In genomic region chr2:239400000-239400831, GRCh38 we compare ENCODE assay signal across 8 cellular contexts. TPM values are rescaled to one million over a fixed set of nuclear protein-coding genes. Genes with fewer than 3 reads are reported as not detected.
A peak's percentile ranks its signal among the peaks of the same experiment; 100 is the strongest.
DNase-seq lines count a peak whose midpoint lies in the region; ATAC-seq and TF ChIP-seq lines count a peak whose summit lies in the region.

No MANE protein-coding gene starts in this region.

- H3K27ac Mint-ChIP-seq in HFFc6 (peak overlapping the region; percentile 99), WTC11 (no peak overlapping the region), progenitor cell of endocrine pancreas (peak overlapping the region; percentile 93)

- H3K36me3 Mint-ChIP-seq in HFFc6 (ENCODE audit: low read depth) (peaks cover 12% of the 10 kb centered on the region), WTC11 (no peaks in the 10 kb centered on the region), progenitor cell of endocrine pancreas (ENCODE audit: insufficient read depth) (no peaks in the 10 kb centered on the region)

- DNase-seq in DMS53 treated with DMSO at 0.1 percent for 48 hours (lab: John Stamatoyannopoulos, UW; ENCODE audit: unreplicated experiment) (peak; percentile 25), HFFc6 (no peak), WTC11 (ENCODE audit: low spot score) (no peak), fibroblast of pulmonary artery (ENCODE audit: low read depth) (peak; percentile 15), progenitor cell of endocrine pancreas (ENCODE audit: low spot score, unreplicated experiment) (no peak), G401 (ENCODE audit: low spot score) (no peak)

- POLR2A ChIA-PET in WTC11 (lab: Charles Lee) = interaction anchor here (1.0 to 1.2 kb wide), 4 partner anchors 8 to 109 kb away, joined by 3 to 7 read pairs (median 5); no protein-coding TSS in a partner anchor

- H3K4me3 Mint-ChIP-seq in HFFc6 = peak overlapping the region; percentile 92
- H3K4me3 Mint-ChIP-seq in WTC11 = peak overlapping the region; percentile 80
- H3K4me3 Mint-ChIP-seq in progenitor cell of endocrine pancreas (ENCODE audit: low read depth) = peak overlapping the region; percentile 89

- H3K4me1 Mint-ChIP-seq in HFFc6 (ENCODE audit: low read depth) (peaks cover 29% of the 10 kb centered on the region), WTC11 (peaks cover 33% of the 10 kb centered on the region), progenitor cell of endocrine pancreas (ENCODE audit: low read depth) (peaks cover 20% of the 10 kb centered on the region)

- CTCF ChIA-PET in WTC11 (lab: Charles Lee) = interaction anchor here (0.8 to 1.0 kb wide), 6 partner anchors 27 to 525 kb away, joined by 3 to 6 read pairs (median 4); no protein-coding TSS in a partner anchor

- H3K9me3 Mint-ChIP-seq in HFFc6 (peaks cover 6% of the 10 kb centered on the region), WTC11 (peaks cover 5% of the 10 kb centered on the region; the same call in 1 of the 2 replicates), progenitor cell of endocrine pancreas (ENCODE audit: low read depth) (no peaks in the 10 kb centered on the region)

- in situ Hi-C loops in G401 (cut with HindIII; ENCODE audit: low sequenced_read_pairs) = no loop called here

- peak; percentile 1; the same call in 1 of the 2 replicates for ATAC-seq in WTC11
- ATAC-seq in GM21423 (IDR thresholded peaks at IDR 0.05; ENCODE audit: unreplicated experiment) = no peak
- ATAC-seq in HG02970 (IDR thresholded peaks at IDR 0.05; ENCODE audit: low FRiP score, unreplicated experiment) = no peak

- TF ChIP-seq CTCF in HFFc6 (IDR thresholded peaks at IDR 0.05) (no peak), WTC11 (IDR thresholded peaks at IDR 0.05) (no peak), fibroblast of pulmonary artery (IDR thresholded peaks at IDR 0.05; ENCODE audit: low read length, missing control alignments) (no peak), progenitor cell of endocrine pancreas (IDR thresholded peaks at IDR 0.05; ENCODE audit: unreplicated experiment) (no peak)

- H3K27me3 Mint-ChIP-seq in HFFc6 (ENCODE audit: insufficient read depth) (peaks cover 5% of the 10 kb centered on the region), WTC11 (ENCODE audit: low read depth) (peaks cover 4% of the 10 kb centered on the region; the same call in 1 of the 2 replicates), progenitor cell of endocrine pancreas (peaks cover 7% of the 10 kb centered on the region)

- H3K4me3 ChIP-seq in fibroblast of pulmonary artery (replicated peaks; ENCODE audit: low read depth, low read length) = peak overlapping the region; percentile 47

TF ChIP-seq in WTC11, 78 proteins besides CTCF, POLR2A, EP300 and RAD21:
- no peak for TF ChIP-seq TEAD4 (CRISPR knock-in tag; IDR thresholded peaks at IDR 0.05)

RNA-seq across cellular contexts. Expression of gene HDAC4, which starts 0.6 kb away (rescaled TPM):
- total RNA-seq in HFFc6 (2021; fragmentation: NEBNext Ultra II Directional; extraction: Animal tissue kit (Norgen Biotek cat#: 25700)) = 10 to 100 TPM in 3 of 6 experiments, 1 to 10 TPM in 3; 7.4 to 13.0 (median 9.5) TPM
- total RNA-seq in WTC11 (2021) = 35.0 to 44.4 TPM (median 42.3 TPM) in 3 replicates
- total RNA-seq in progenitor cell of endocrine pancreas = 38.4 and 46.2 TPM in 2 replicates
- 4.5 and 7.7 TPM in 2 replicates for total RNA-seq in G401 (2014; rRNA removed; shearing (Covaris generic))

Comparison
In these comparisons a context has a peak if more than half of its experiments do, and no peak if none do; other contexts are left out.
1. DNase-seq: peak in DMS53 treated with DMSO at 0.1 percent for 48 hours (single experiment) and fibroblast of pulmonary artery (single experiment); none in HFFc6 (single experiment), WTC11 (single experiment), progenitor cell of endocrine pancreas (single experiment) and G401 (single experiment).
2. Peak in every context shown above with its lines, with median percentiles within 50 percentile points of each other: H3K4me3 Mint-ChIP-seq.